ENCODE assay signal across 21 cellular contexts in genomic region chr2:221323513-221323912, GRCh38.
"Had no signal": no experiment of that assay in that cellular context is flagged by ENCODE, and none has a peak within 500 bp of the region (broad histone marks: within the 10 kb centered on the region; RNA-seq: fewer than 3 reads in every experiment).

No MANE protein-coding gene starts in this region.

- ATAC-seq: foreskin keratinocyte; left ventricle myocardium superior; natural killer cell treated with Interleukin-12 subunit alpha and Interleukin-12 subunit beta and Interleukin-15 and Interleukin-18, amount 100 ng/mL, for 72 hours; right cardiac atrium; stimulated activated memory B cell treated with anti-CD40 and anti-IgM and Interleukin-4, amounts not matched to agents 10 μg/mL and 1 μg/mL and 100 μg/mL, for 72 hours; stimulated activated naive CD8-positive, alpha-beta T cell treated with anti-CD3 and anti-CD28 coated beads, Interleukin-15, amount 100 ng/mL, for 72 hours; upper lobe of right lung had no signal

- DNase-seq: dermis blood vessel endothelial cell; erythroblast; foreskin keratinocyte; left colon; left ventricle myocardium superior; mesenchymal stem cell; midbrain; nucleus accumbens; ovary; right cardiac atrium; stimulated activated CD4-positive, alpha-beta T cell treated with anti-CD3 and anti-CD28 coated beads, Interleukin-4, amount 100 ng/mL, for 24 hours; stimulated activated naive CD8-positive, alpha-beta T cell treated with anti-CD3 and anti-CD28 coated beads, Interleukin-15, amount 100 ng/mL, for 72 hours; testis; upper lobe of right lung had no signal

- H3K27ac ChIP-seq: foreskin keratinocyte, hepatocyte, neural progenitor cell, ovary, testis, tibial nerve, upper lobe of right lung, vagina had no signal

- H3K27me3 ChIP-seq: foreskin keratinocyte, hepatocyte, neural progenitor cell, ovary, testis, tibial nerve, upper lobe of right lung, vagina had no signal

- H3K36me3 ChIP-seq: neural progenitor cell, ovary, tibial nerve, upper lobe of right lung, vagina had no signal

- H3K4me3 ChIP-seq: hepatocyte, lung, neural progenitor cell, ovary, testis, tibial nerve, upper lobe of right lung, vagina had no signal

- H3K9me3 ChIP-seq: ovary, testis, tibial nerve, upper lobe of right lung, vagina had no signal

- H3K4me1 ChIP-seq: foreskin keratinocyte, neural progenitor cell, testis, tibial nerve, upper lobe of right lung, vagina had no signal
